Comparison of ENCODE assay signal across 8 cellular contexts in genomic region chr10:103888113-103888841, GRCh38. TPM values are rescaled to one million over a fixed set of nuclear protein-coding genes. Genes with fewer than 3 reads are reported as not detected.
DNase-seq lines count a peak whose midpoint lies in the region; ATAC-seq and TF ChIP-seq lines count a peak whose summit lies in the region.

No MANE protein-coding gene starts in this region.

- no peaks in the 10 kb centered on the region for H3K4me1 Mint-ChIP-seq in WTC11

- no peak for TF ChIP-seq EP300 in neural cell (conservative IDR thresholded peaks at IDR 0.05; ENCODE audit: poor library complexity, severe bottlenecking)

- DNase-seq in NCI-H82 (lab: John Stamatoyannopoulos, UW), result peak; percentile 49
- no peak for DNase-seq in NCI-H82 treated with DMSO at 0.1 percent for 48 hours (lab: John Stamatoyannopoulos, UW; ENCODE audit: unreplicated experiment)
- peak; percentile 68 for DNase-seq in H4 (ENCODE audit: low spot score)
- peak; percentile 8 for DNase-seq in NCI-H2029 (lab: John Stamatoyannopoulos, UW)
- DNase-seq in WTC11 (ENCODE audit: low spot score), result no peak
- DNase-seq in fibroblast of villous mesenchyme (ENCODE audit: low read depth), result peak; percentile 80

- peak; percentile 96 for TF ChIP-seq RAD21 in neural cell (conservative IDR thresholded peaks at IDR 0.05)

- TF ChIP-seq CTCF in WTC11 (IDR thresholded peaks at IDR 0.05) (peak; percentile 48), fibroblast of villous mesenchyme (IDR thresholded peaks at IDR 0.05; ENCODE audit: insufficient read depth, low read depth, low read length) (peak; percentile 90), neural cell (IDR thresholded peaks at IDR 0.05; ENCODE audit: poor library complexity, severe bottlenecking) (peak; percentile 97)

- H3K9ac ChIP-seq in neural cell (ENCODE audit: low read length), result no peak overlapping the region

- no peaks in the 10 kb centered on the region for H4K20me1 ChIP-seq in neural cell (ENCODE audit: insufficient read depth)

- H3K9me2 ChIP-seq in neural cell (ENCODE audit: insufficient read depth, low read length), result no peaks in the 10 kb centered on the region

- no peaks in the 10 kb centered on the region for H3K9me3 Mint-ChIP-seq in WTC11

- H3K27ac Mint-ChIP-seq in WTC11, result no peak overlapping the region

- H3K27ac ChIP-seq in neural cell (ENCODE audit: low read length), result no peak overlapping the region

- H3K4me3 ChIP-seq in fibroblast of villous mesenchyme (ENCODE audit: low read depth, low read length) (no peak overlapping the region), neural cell (ENCODE audit: low read length) (no peak overlapping the region)

- peak overlapping the region; percentile 4 for H2AFZ ChIP-seq in neural cell (ENCODE audit: low read depth, low read length)

- H3K9me3 ChIP-seq in neural cell (ENCODE audit: low read length), result no peaks in the 10 kb centered on the region

- no peaks in the 10 kb centered on the region for H3K27me3 Mint-ChIP-seq in WTC11 (ENCODE audit: low read depth)

- CTCF ChIA-PET in WTC11 (lab: Charles Lee), result interaction anchor here (0.6 to 3.0 kb wide), 42 partner anchors 9 to 418 kb away, joined by 3 to 18 read pairs (median 4); partner anchors contain the start of genes GSTO1, SFR1 and STN1

- H3K27me3 ChIP-seq in neural cell (ENCODE audit: insufficient read depth, low read depth, low read length), result no peaks in the 10 kb centered on the region

- ATAC-seq in WTC11 (peak; percentile 39), GM18870 (IDR thresholded peaks at IDR 0.05; ENCODE audit: unreplicated experiment) (no peak)

- H3K4me2 ChIP-seq in neural cell (ENCODE audit: low read length), result no peak overlapping the region

- POLR2A ChIA-PET in WTC11 (lab: Charles Lee), result no interaction called here

- H3K79me2 ChIP-seq in neural cell (replicated peaks; ENCODE audit: insufficient read depth, low read length), result no peaks in the 10 kb centered on the region

- 0 out of 2 replicates have a peak, but pooled peaks cover 3% of the 10 kb centered on the region for H3K36me3 Mint-ChIP-seq in WTC11

- no peak overlapping the region for H3K4me3 Mint-ChIP-seq in WTC11

- no peaks in the 10 kb centered on the region for H3K36me3 ChIP-seq in neural cell (ENCODE audit: insufficient read depth, low read length)

- no peaks in the 10 kb centered on the region for H3F3A ChIP-seq in neural cell (ENCODE audit: insufficient read depth, low read length, poor library complexity, severe bottlenecking)

TF ChIP-seq in WTC11, 78 proteins besides CTCF, POLR2A, EP300 and RAD21 (continues in another document):
- TF ChIP-seq RELA (CRISPR knock-in tag; IDR thresholded peaks at IDR 0.05; ENCODE audit: borderline replicate concordance), result no peak
- no peak for TF ChIP-seq SMAD4 (CRISPR knock-in tag; IDR thresholded peaks at IDR 0.05)
- TF ChIP-seq JUN (CRISPR knock-in tag; IDR thresholded peaks at IDR 0.05), result no peak
- TF ChIP-seq ATF1 (CRISPR knock-in tag; IDR thresholded peaks at IDR 0.05), result no peak
- TF ChIP-seq NR2C2 (CRISPR knock-in tag; IDR thresholded peaks at IDR 0.05), result no peak
- TF ChIP-seq FOXJ3 (CRISPR knock-in tag; IDR thresholded peaks at IDR 0.05; ENCODE audit: borderline replicate concordance), result no peak
- no peak for TF ChIP-seq CREB1 (CRISPR knock-in tag; IDR thresholded peaks at IDR 0.05)
- TF ChIP-seq OVOL2 (CRISPR knock-in tag; IDR thresholded peaks at IDR 0.05; ENCODE audit: borderline replicate concordance), result no peak
- no peak for TF ChIP-seq ZNF512 (CRISPR knock-in tag; IDR thresholded peaks at IDR 0.05; ENCODE audit: borderline replicate concordance)
- TF ChIP-seq JAZF1 (CRISPR knock-in tag; IDR thresholded peaks at IDR 0.05), result no peak
- no peak for TF ChIP-seq ZNF425 (CRISPR knock-in tag; conservative IDR thresholded peaks at IDR 0.05)

TF ChIP-seq in neural cell, 6 proteins besides CTCF, POLR2A, EP300 and RAD21:
- TF ChIP-seq TAF1 (IDR thresholded peaks at IDR 0.05; ENCODE audit: low read depth) (no peak), EZH2 (IDR thresholded peaks at IDR 0.05; ENCODE audit: borderline replicate concordance, insufficient read depth, low read length, poor library complexity, severe bottlenecking) (no peak), REST (IDR thresholded peaks at IDR 0.05; ENCODE audit: borderline replicate concordance) (no peak), SMC3 (conservative IDR thresholded peaks at IDR 0.05; ENCODE audit: poor library complexity) (peak; percentile 95), MXI1 (conservative IDR thresholded peaks at IDR 0.05; ENCODE audit: poor library complexity, severe bottlenecking) (peak; percentile 53), POLR2AphosphoS5 (IDR thresholded peaks at IDR 0.05) (no peak)

RNA-seq across cellular contexts. Expression of gene STN1, which starts 29.7 kb away (rescaled TPM):
- total RNA-seq in H4 (2014; rRNA removed; shearing (Covaris generic)), result 24.9 and 30.2 TPM in 2 replicates
- total RNA-seq in WTC11 (2021) (13.9 to 18.7 TPM (median 15.0 TPM) in 3 replicates), fibroblast of villous mesenchyme (23.3 and 29.3 TPM in 2 replicates)
- 8.4 and 9.4 TPM in 2 replicates for polyA plus RNA-seq in neural cell
- polyA minus RNA-seq in neural cell, result 9.7 and 10.2 TPM in 2 replicates

RNA-seq across cellular contexts. Expression of gene SH3PXD2A, which starts 32.9 kb away (rescaled TPM):
- 1.2 and 1.7 TPM in 2 replicates for total RNA-seq in H4 (2014; rRNA removed; shearing (Covaris generic))
- total RNA-seq in WTC11 (2021), result 15.7 to 17.9 TPM (median 17.4 TPM) in 3 replicates
- 58.3 and 64.4 TPM in 2 replicates for total RNA-seq in fibroblast of villous mesenchyme
- polyA plus RNA-seq in neural cell, result 5.2 and 8.0 TPM in 2 replicates
- polyA minus RNA-seq in neural cell, result 11.2 and 12.6 TPM in 2 replicates

Comparison
In these comparisons a context has a peak if more than half of its experiments do, and no peak if none do; other contexts are left out.
1. DNase-seq: peak in NCI-H82 (single experiment), H4 (single experiment), NCI-H2029 (single experiment) and fibroblast of villous mesenchyme (single experiment); none in NCI-H82 treated with DMSO at 0.1 percent for 48 hours (single experiment) and WTC11 (single experiment).
2. Peak in every context shown above with its lines, with median percentiles within 50 percentile points of each other: CTCF ChIP-seq.